Comparison of ENCODE assay signal across 8 cellular contexts in the genomic region with DNA sequence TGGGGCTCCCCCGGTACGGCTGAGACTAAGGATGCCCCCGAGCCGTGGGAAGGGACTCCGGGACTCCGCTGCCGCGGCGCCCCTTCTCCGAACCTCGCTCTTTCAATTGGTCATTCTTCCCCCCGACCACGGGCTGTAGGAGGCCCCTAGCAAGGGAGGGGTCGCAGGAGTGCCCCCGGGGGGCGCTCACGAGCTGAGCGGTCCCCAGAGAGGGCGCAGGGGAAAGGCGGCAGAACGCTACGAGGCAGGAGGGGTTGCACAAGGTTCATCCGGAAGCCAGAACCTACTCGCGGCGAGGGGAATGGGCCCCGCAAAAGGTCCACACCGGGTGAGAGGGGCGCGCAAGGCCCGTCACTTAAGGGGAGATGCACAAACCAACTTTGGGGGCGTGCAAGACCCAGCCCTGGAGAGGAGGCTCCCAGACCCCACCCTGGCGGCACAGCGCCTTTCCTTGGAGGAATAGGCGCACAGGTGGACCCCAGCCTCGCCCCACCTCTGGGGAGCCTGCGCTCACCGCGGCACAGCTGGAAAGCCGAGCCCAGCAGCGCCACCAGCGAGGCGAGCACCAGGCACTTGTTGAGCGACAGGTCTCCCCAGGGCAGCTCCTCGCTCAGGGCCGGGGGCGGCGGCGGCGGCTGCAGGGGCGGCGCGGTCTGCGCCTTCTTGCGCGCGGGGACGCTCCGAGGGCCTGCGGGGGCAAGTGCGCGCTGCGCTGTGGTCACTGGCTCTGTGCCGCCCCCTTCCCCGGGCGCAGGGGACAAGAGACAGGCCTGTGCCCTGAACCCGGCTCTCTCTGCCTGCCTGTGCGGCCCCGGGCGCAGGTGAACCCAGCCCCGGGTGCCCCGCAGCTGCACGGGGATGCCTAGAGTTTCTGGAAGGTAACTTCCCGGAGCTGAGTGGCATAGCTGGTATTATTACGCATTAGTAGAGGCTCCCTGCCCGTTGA. TPM values are rescaled to one million over a fixed set of nuclear protein-coding genes. Genes with fewer than 3 reads are reported as not detected.
DNase-seq lines count a peak whose midpoint lies in the region; ATAC-seq and TF ChIP-seq lines count a peak whose summit lies in the region.

No MANE protein-coding gene starts in this region.

- H3K4me1 ChIP-seq in stomach, result peaks cover 37 to 51% (median 47%) of the 10 kb centered on the region in 4 donors

- intact Hi-C loops in stomach (cut with DNase I; ENCODE audit: low total_unique reads), result no loop called here

- no peak overlapping the region for H3K27ac ChIP-seq in stomach

- no peak for TF ChIP-seq EP300 in stomach (IDR thresholded peaks at IDR 0.05)

- TF ChIP-seq CTCF in fibroblast of the aortic adventitia (IDR thresholded peaks at IDR 0.05; ENCODE audit: insufficient read depth, low read length) (peak; percentile 16), stomach (IDR thresholded peaks at IDR 0.05) (no peak)

- H3K27me3 ChIP-seq in stomach, result peaks cover 30 to 61% (median 53%) of the 10 kb centered on the region in 3 donors

- peaks cover 3 to 12% (median 8%) of the 10 kb centered on the region in 4 donors for H3K36me3 ChIP-seq in stomach

- no peaks in the 10 kb centered on the region for H3K9me3 ChIP-seq in stomach

- TF ChIP-seq POLR2A in stomach (IDR thresholded peaks at IDR 0.05), result no peak

- H3K4me3 ChIP-seq in fibroblast of the aortic adventitia (ENCODE audit: low read depth, low read length) (no peak overlapping the region), stomach (peak overlapping the region; percentile 1 to 40 (median 17))

- no peak for ATAC-seq in HG02840 (IDR thresholded peaks at IDR 0.05; ENCODE audit: low FRiP score, unreplicated experiment)
- ATAC-seq in GM21825 (IDR thresholded peaks at IDR 0.05; ENCODE audit: unreplicated experiment), result no peak

- 3 to 7% (median 7%) methylated on average over 37 to 76 of the region's 76 CpGs for WGBS in stomach, 5 donors

- DNase-seq in activated gamma-delta T cell treated with Interleukin-2 at 50 U/mL for 16 hours, result peak; percentile 70
- no peak for DNase-seq in activated gamma-delta T cell (lab: John Stamatoyannopoulos, UW)
- peak; percentile 51 to 58 for DNase-seq in activated CD4-positive, alpha-beta T cell treated with anti-CD3 and anti-CD28 coated beads for 4 hours
- DNase-seq in fibroblast of the aortic adventitia (ENCODE audit: low read depth), result no peak
- DNase-seq in stomach, result no peak
- DNase-seq in NCI-H2196 treated with DMSO at 0.1 percent for 48 hours (lab: John Stamatoyannopoulos, UW; ENCODE audit: unreplicated experiment), result no peak

RNA-seq across cellular contexts. Expression of a gene that starts 2.8 kb away (rescaled TPM):
- total RNA-seq in fibroblast of the aortic adventitia (ENCODE audit: low replicate concordance) (0.27 and 0.74 TPM in 2 replicates), stomach (under 1 TPM in 1 of 5 donors, not detected in 4; 0.58 TPM)
- polyA plus RNA-seq in stomach, result under 1 TPM in 2 of 3 donors, not detected in 1; 0.68 to 0.75 TPM

RNA-seq across cellular contexts. Expression of a gene that starts 4.3 kb away (rescaled TPM):
- total RNA-seq in fibroblast of the aortic adventitia (ENCODE audit: low replicate concordance), result 0.81 and 1.8 TPM in 2 replicates
- total RNA-seq in stomach, result 1 to 10 TPM in 2 of 5 donors, under 1 TPM in 1, not detected in 2; 0.45 to 2.0 (median 1.1) TPM
- 1 to 10 TPM in 1 of 3 donors, under 1 TPM in 2; 0.50 to 1.5 (median 0.61) TPM for polyA plus RNA-seq in stomach

RNA-seq across cellular contexts. Expression of a gene that starts 16.8 kb away (rescaled TPM):
- 11.9 and 29.6 TPM in 2 replicates for total RNA-seq in fibroblast of the aortic adventitia (ENCODE audit: low replicate concordance)
- total RNA-seq in stomach, result 100 to 1,000 TPM in 1 of 5 donors, 10 to 100 TPM in 4; 25.8 to 214 (median 33.9) TPM
- 10 to 100 TPM; 33.3 to 42.4 (median 40.2) TPM for polyA plus RNA-seq in stomach

RNA-seq across cellular contexts. Expression of a gene that starts 17.2 kb away (rescaled TPM):
- total RNA-seq in fibroblast of the aortic adventitia (ENCODE audit: low replicate concordance), result 30.9 and 33.4 TPM in 2 replicates
- total RNA-seq in stomach, result 100 to 1,000 TPM in 2 of 5 donors, 10 to 100 TPM in 3; 22.2 to 459 (median 96.9) TPM
- polyA plus RNA-seq in stomach, result 100 to 1,000 TPM; 113 to 173 (median 132) TPM

RNA-seq across cellular contexts. Expression of a gene that starts 28.6 kb away (rescaled TPM):
- total RNA-seq in fibroblast of the aortic adventitia (ENCODE audit: low replicate concordance) (not detected in 2 replicates), stomach (1 to 10 TPM in 1 of 5 donors, under 1 TPM in 1, not detected in 3; 0.87 to 1.4 TPM)
- under 1 TPM in 2 of 3 donors, not detected in 1; 0.15 to 0.31 TPM for polyA plus RNA-seq in stomach

Comparison
In these comparisons a context has a peak if more than half of its experiments do, and no peak if none do; other contexts are left out.
1. DNase-seq: peak in activated gamma-delta T cell treated with Interleukin-2 at 50 U/mL for 16 hours (single experiment) and activated CD4-positive, alpha-beta T cell treated with anti-CD3 and anti-CD28 coated beads for 4 hours (2 of 2); none in activated gamma-delta T cell (single experiment), fibroblast of the aortic adventitia (single experiment), stomach (single experiment) and NCI-H2196 treated with DMSO at 0.1 percent for 48 hours (single experiment).